ENCODE assay signal across 19 cellular contexts in genomic region chr9:127860779-127861178, GRCh38. TPM values are rescaled to one million over a fixed set of nuclear protein-coding genes. Genes with fewer than 3 reads are reported as not detected.
A peak's percentile ranks its signal among the peaks of the same experiment; 100 is the strongest.
DNase-seq lines count a peak whose midpoint lies in the region; ATAC-seq and TF ChIP-seq lines count a peak whose summit lies in the region.
"Had no signal": no experiment of that assay in that cellular context is flagged by ENCODE, and none has a peak within 500 bp of the region (broad histone marks: within the 10 kb centered on the region; RNA-seq: fewer than 3 reads in every experiment).

No MANE protein-coding gene starts in this region.

- H3K36me3 Mint-ChIP-seq in activated CD8-positive, alpha-beta memory T cell treated with anti-CD3 and anti-CD28 coated beads, Interleukin-2, amount 10 ng/mL, durations not matched to agents 7 days and 5 days: peaks cover 1% of the 10 kb centered on the region
- no peaks in the 10 kb centered on the region for H3K36me3 Mint-ChIP-seq in T-helper 17 cell (ENCODE audit: low read depth)

- H3K36me3 ChIP-seq in lung (ENCODE audit: control insufficient read depth in 2 of 2, insufficient read depth in 2 of 2, low read length in 2 of 2) (no peaks in the 10 kb centered on the region), spleen (no peaks in the 10 kb centered on the region)

- TF ChIP-seq CTCF in lung (IDR thresholded peaks at IDR 0.05; ENCODE audit: control extremely low read depth, extremely low read depth) (no peak), spleen (IDR thresholded peaks at IDR 0.05 in 8 of 11, conservative IDR thresholded peaks at IDR 0.05 in 3 of 11) (no peak), lower leg skin (IDR thresholded peaks at IDR 0.05) (no peak)

- H3K27me3 ChIP-seq in lung (ENCODE audit: control insufficient read depth, insufficient read depth) (no peaks in the 10 kb centered on the region), spleen (replicated peaks in 1 of 7) (no peaks in the 10 kb centered on the region)
- H3K27me3 ChIP-seq: upper lobe of right lung had no signal

- no peak for ATAC-seq in activated CD8-positive, alpha-beta memory T cell treated with anti-CD3 and anti-CD28 coated beads, Interleukin-2, amount 10 ng/mL, durations not matched to agents 7 days and 5 days
- ATAC-seq in T-helper 17 cell: no peak
- no peak for ATAC-seq in lung (ENCODE audit: insufficient read depth, low FRiP score)
- ATAC-seq in HG03196 (IDR thresholded peaks at IDR 0.05; ENCODE audit: unreplicated experiment): no peak
- no peak for ATAC-seq in HG03175 (IDR thresholded peaks at IDR 0.05; ENCODE audit: unreplicated experiment)
- ATAC-seq: upper lobe of right lung had no signal

- H3K9me3 Mint-ChIP-seq in activated CD8-positive, alpha-beta memory T cell treated with anti-CD3 and anti-CD28 coated beads, Interleukin-2, amount 10 ng/mL, durations not matched to agents 7 days and 5 days (ENCODE audit: low read depth): no peaks in the 10 kb centered on the region
- H3K9me3 Mint-ChIP-seq: H9; T-helper 2 cell treated with Interferon-gamma antibody and Interleukin-4, amounts not matched to agents 5 μg/mL and 100 μg/mL, for 36 hours had no signal

- H3K4me3 Mint-ChIP-seq in activated CD8-positive, alpha-beta memory T cell treated with anti-CD3 and anti-CD28 coated beads, Interleukin-2, amount 10 ng/mL, durations not matched to agents 7 days and 5 days: no peak overlapping the region
- H3K4me3 Mint-ChIP-seq in T-helper 17 cell: no peak overlapping the region
- H3K4me3 Mint-ChIP-seq: H9; T-helper 2 cell treated with Interferon-gamma antibody and Interleukin-4, amounts not matched to agents 5 μg/mL and 100 μg/mL, for 36 hours had no signal

- TF ChIP-seq POLR2A in spleen (IDR thresholded peaks at IDR 0.05): no peak
- no peak for TF ChIP-seq POLR2A in lower leg skin (IDR thresholded peaks at IDR 0.05)

- H3K4me1 ChIP-seq in lung (ENCODE audit: control insufficient read depth in 2 of 2, insufficient read depth in 2 of 2, low read length in 2 of 2): peaks cover 7 to 44% of the 10 kb centered on the region in 2 donors
- peaks cover 72 to 100% (median 92%) of the 10 kb centered on the region in 6 donors for H3K4me1 ChIP-seq in spleen

- intact Hi-C loops in spleen (cut with DNase I; ENCODE audit: low total_unique reads): loop anchor here (10.0 kb wide), 1 partner anchor 66 kb away; no protein-coding TSS in a partner anchor
- intact Hi-C loops in lower leg skin (cut with DNase I; ENCODE audit: low total_unique reads): no loop called here

- peak overlapping the region; percentile 65 for H3K27ac Mint-ChIP-seq in activated CD8-positive, alpha-beta memory T cell treated with anti-CD3 and anti-CD28 coated beads, Interleukin-2, amount 10 ng/mL, durations not matched to agents 7 days and 5 days
- peak overlapping the region; percentile 94 for H3K27ac Mint-ChIP-seq in T-helper 17 cell
- H3K27ac Mint-ChIP-seq: H9 had no signal

- 94% methylated on average over 11 of the region's 11 CpGs for WGBS in lung, 2 donors
- 89 to 96% (median 92%) methylated on average over 11 of the region's 11 CpGs for WGBS in spleen, 5 donors
- 92 to 94% methylated on average over 11 of the region's 11 CpGs for WGBS in lower leg skin, 2 donors

- peak overlapping the region; percentile 22 to 41 for H3K27ac ChIP-seq in lung (ENCODE audit: low read depth in 1 of 2, low read length in 1 of 2)
- peak overlapping the region in 6 of 8 donors; percentile 86 to 92 (median 89) for H3K27ac ChIP-seq in spleen

- no peak for DNase-seq in activated CD8-positive, alpha-beta memory T cell treated with anti-CD3 and anti-CD28 coated beads, Interleukin-2, amount 10 ng/mL, durations not matched to agents 7 days and 5 days
- DNase-seq in activated CD8-positive, alpha-beta memory T cell treated with anti-CD3 and anti-CD28 coated beads, Interleukin-2, amount 50 U/mL, for 48 hours: no peak
- DNase-seq in T-helper 17 cell (no peak), lung (ENCODE audit: low spot score) (no peak), spleen (no peak), lower leg skin (ENCODE audit: low spot score in 2 of 2) (no peak)
- DNase-seq: activated CD4-positive, alpha-beta T cell treated with anti-CD3 and anti-CD28 coated beads for 4 hours; activated T-cell treated with anti-CD3 and anti-CD28 coated beads, Interleukin-2, amount 50 U/mL, for 1 hour; DND-41; H9; NCI-H1092 treated with DMSO at 0.1 percent for 48 hours; NCI-H2107; NCI-H69; stimulated activated CD4-positive, alpha-beta T cell treated with anti-CD3 and anti-CD28 coated beads, Interleukin-12 subunit alpha, Interleukin-12 subunit beta, amount 100 ng/mL, for 4 hours; upper lobe of right lung had no signal

- H3K4me1 Mint-ChIP-seq in activated CD8-positive, alpha-beta memory T cell treated with anti-CD3 and anti-CD28 coated beads, Interleukin-2, amount 10 ng/mL, durations not matched to agents 7 days and 5 days: peaks cover 43% of the 10 kb centered on the region
- H3K4me1 Mint-ChIP-seq in T-helper 17 cell: peaks cover 33% of the 10 kb centered on the region

- no peaks in the 10 kb centered on the region for H3K27me3 Mint-ChIP-seq in activated CD8-positive, alpha-beta memory T cell treated with anti-CD3 and anti-CD28 coated beads, Interleukin-2, amount 10 ng/mL, durations not matched to agents 7 days and 5 days
- H3K27me3 Mint-ChIP-seq in T-helper 17 cell: no peaks in the 10 kb centered on the region

- H3K4me3 ChIP-seq in lung: no peak overlapping the region
- no peak overlapping the region for H3K4me3 ChIP-seq in spleen
- H3K4me3 ChIP-seq in lower leg skin (ENCODE audit: low read depth, poor library complexity, severe bottlenecking): no peak overlapping the region
- H3K4me3 ChIP-seq: upper lobe of right lung had no signal

- H3K9me3 ChIP-seq in T-helper 17 cell (ENCODE audit: control insufficient read depth, low read length, poor library complexity, severe bottlenecking) (no peaks in the 10 kb centered on the region), lung (ENCODE audit: control insufficient read depth in 2 of 2, insufficient read depth in 1 of 2, low read length in 1 of 2) (no peaks in the 10 kb centered on the region), spleen (no peaks in the 10 kb centered on the region)
- H3K9me3 ChIP-seq: upper lobe of right lung had no signal

- CTCF ChIA-PET in activated CD8-positive, alpha-beta memory T cell treated with anti-CD3 and anti-CD28 coated beads, Interleukin-2, amount 10 ng/mL, durations not matched to agents 7 days and 5 days (lab: Charles Lee): no interaction called here

RNA-seq across cellular contexts. Expression of gene ENG, which starts 6.3 kb away (rescaled TPM):
- total RNA-seq in activated CD8-positive, alpha-beta memory T cell treated with anti-CD3 and anti-CD28 coated beads, Interleukin-2, amount 10 ng/mL, durations not matched to agents 7 days and 5 days: 10 to 100 TPM; 18.4 to 21.3 TPM
- total RNA-seq in T-helper 17 cell: 1 to 10 TPM; 3.2 to 6.4 TPM
- total RNA-seq in lung: 100 to 1,000 TPM in 1 of 2 donors, 10 to 100 TPM in 1; 41.1 to 182 TPM
- 100 to 1,000 TPM in 1 of 2 donors, 10 to 100 TPM in 1; 80.7 to 317 TPM for polyA plus RNA-seq in lung
- 100 to 1,000 TPM; 150 to 334 (median 247) TPM for total RNA-seq in spleen
- 10 to 100 TPM; 29.2 to 63.1 (median 47.8) TPM for polyA plus RNA-seq in spleen
- total RNA-seq in lower leg skin: 10 to 100 TPM; 12.0 to 51.1 (median 19.6) TPM
- total RNA-seq: OCI-LY7 had no signal

RNA-seq across cellular contexts. Expression of gene AK1, which starts 16.7 kb away (rescaled TPM):
- total RNA-seq in activated CD8-positive, alpha-beta memory T cell treated with anti-CD3 and anti-CD28 coated beads, Interleukin-2, amount 10 ng/mL, durations not matched to agents 7 days and 5 days: 10 to 100 TPM; 33.6 to 34.3 TPM
- total RNA-seq in T-helper 17 cell (10 to 100 TPM; 35.9 to 66.5 TPM), lung (100 to 1,000 TPM in 1 of 2 donors, 10 to 100 TPM in 1; 72.3 to 154 TPM), spleen (10 to 100 TPM; 41.3 to 89.7 (median 59.7) TPM), lower leg skin (10 to 100 TPM in 3 of 4 donors, 1 to 10 TPM in 1; 9.5 to 35.4 (median 19.8) TPM)
- polyA plus RNA-seq in lung (100 to 1,000 TPM in 1 of 2 donors, 10 to 100 TPM in 1; 63.8 to 386 TPM), spleen (10 to 100 TPM; 47.0 to 97.9 (median 82.7) TPM)

RNA-seq across cellular contexts. Expression of gene ST6GALNAC6, which starts 38.6 kb away (rescaled TPM):
- total RNA-seq in activated CD8-positive, alpha-beta memory T cell treated with anti-CD3 and anti-CD28 coated beads, Interleukin-2, amount 10 ng/mL, durations not matched to agents 7 days and 5 days: 10 to 100 TPM; 75.7 to 93.5 TPM
- total RNA-seq in T-helper 17 cell (100 to 1,000 TPM in 1 of 2 donors, 10 to 100 TPM in 1; 74.5 to 108 TPM), lung (10 to 100 TPM; 28.3 to 51.9 TPM), spleen (100 to 1,000 TPM in 1 of 7 donors, 10 to 100 TPM in 6; 62.5 to 118 (median 75.9) TPM), lower leg skin (10 to 100 TPM; 50.5 to 72.9 (median 65.6) TPM)
- polyA plus RNA-seq in lung (10 to 100 TPM; 45.3 to 59.8 TPM), spleen (10 to 100 TPM; 29.0 to 68.0 (median 31.7) TPM)

RNA-seq across cellular contexts. Expression of gene ST6GALNAC4, which starts 56.1 kb away (rescaled TPM):
- total RNA-seq in activated CD8-positive, alpha-beta memory T cell treated with anti-CD3 and anti-CD28 coated beads, Interleukin-2, amount 10 ng/mL, durations not matched to agents 7 days and 5 days: 10 to 100 TPM; 64.7 to 71.4 TPM
- 10 to 100 TPM; 18.5 to 22.1 TPM for total RNA-seq in T-helper 17 cell
- total RNA-seq in lung: 10 to 100 TPM; 42.7 to 96.2 TPM
- polyA plus RNA-seq in lung: 10 to 100 TPM; 24.6 to 67.3 TPM
- total RNA-seq in spleen: 10 to 100 TPM; 48.6 to 92.8 (median 65.8) TPM
- polyA plus RNA-seq in spleen: 10 to 100 TPM; 16.0 to 36.7 (median 19.5) TPM
- total RNA-seq in lower leg skin: 10 to 100 TPM in 2 of 4 donors, 1 to 10 TPM in 2; 4.6 to 28.5 (median 16.5) TPM

RNA-seq across cellular contexts. Expression of gene FPGS, which starts 58.1 kb away (rescaled TPM):
- total RNA-seq in activated CD8-positive, alpha-beta memory T cell treated with anti-CD3 and anti-CD28 coated beads, Interleukin-2, amount 10 ng/mL, durations not matched to agents 7 days and 5 days: 100 to 1,000 TPM; 109 to 117 TPM
- total RNA-seq in T-helper 17 cell (10 to 100 TPM; 71.2 to 80.6 TPM), lung (100 to 1,000 TPM in 1 of 2 donors, 10 to 100 TPM in 1; 42.5 to 115 TPM), spleen (10 to 100 TPM; 33.3 to 94.6 (median 72.3) TPM), lower leg skin (10 to 100 TPM; 21.3 to 46.5 (median 37.4) TPM)
- polyA plus RNA-seq in lung (10 to 100 TPM; 89.6 to 97.6 TPM), spleen (10 to 100 TPM; 39.5 to 73.7 (median 60.5) TPM)
